ENCODE assay signal across 2 cellular contexts in genomic region chr16:15484662-15485061, GRCh38.
TF ChIP-seq lines count a peak whose summit lies in the region.

No MANE protein-coding gene starts in this region.

TF ChIP-seq in HCT116, 20 proteins besides CTCF, POLR2A, EP300 and RAD21 (continued from another document):
- TF ChIP-seq REST (IDR thresholded peaks at IDR 0.05; ENCODE audit: low read depth), result no peak
- no peak for TF ChIP-seq MAX (IDR thresholded peaks at IDR 0.05)
- TF ChIP-seq YY1 (IDR thresholded peaks at IDR 0.05; ENCODE audit: extremely low read depth, insufficient replicate concordance, low read depth, low read length), result no peak
- 0 out of 2 replicates have a peak, but pooled peaks have one; percentile 25 for TF ChIP-seq CEBPB (IDR thresholded peaks at IDR 0.05; ENCODE audit: low read depth)

TF ChIP-seq in WTC11, 78 proteins besides CTCF, POLR2A, EP300 and RAD21 (continued from another document):
- TF ChIP-seq IRF2 (CRISPR knock-in tag; IDR thresholded peaks at IDR 0.05; ENCODE audit: borderline replicate concordance, low read depth) (no peak), GABPB1 (CRISPR knock-in tag; IDR thresholded peaks at IDR 0.05) (peak; percentile 84), ERG (CRISPR knock-in tag; IDR thresholded peaks at IDR 0.05) (no peak), ZNF219 (CRISPR knock-in tag; IDR thresholded peaks at IDR 0.05; ENCODE audit: borderline replicate concordance) (no peak), NFYB (CRISPR knock-in tag; conservative IDR thresholded peaks at IDR 0.05; ENCODE audit: low read depth) (no peak), NR2C2 (CRISPR knock-in tag; IDR thresholded peaks at IDR 0.05) (no peak)
